In genomic region chr7:36155811-36156361, GRCh38 we compare ENCODE assay signal across 10 cellular contexts. TPM values are rescaled to one million over a fixed set of nuclear protein-coding genes. Genes with fewer than 3 reads are reported as not detected.
DNase-seq lines count a peak whose midpoint lies in the region; ATAC-seq and TF ChIP-seq lines count a peak whose summit lies in the region.
"Had no signal": no experiment of that assay in that cellular context is flagged by ENCODE, and none has a peak within 500 bp of the region (broad histone marks: within the 10 kb centered on the region; RNA-seq: fewer than 3 reads in every experiment).

No MANE protein-coding gene starts in this region.

- DNase-seq in AG08395 (ENCODE audit: low spot score) (peak; percentile 22), KBM-7 (peak; percentile 30), dorsolateral prefrontal cortex (peak in 8 of 10 donors; percentile 27 to 81 (median 46)), natural killer cell (no peak), T-helper 1 cell (no peak), SKM-1 treated with dmso at 0.1 percent for 144 hours (lab: John Stamatoyannopoulos, UW; ENCODE audit: unreplicated experiment) (no peak)
- no peak for DNase-seq in naive thymus-derived CD4-positive, alpha-beta T cell
- DNase-seq in NK-92 treated with Interleukin-12 subunit alpha and Interleukin-12 subunit beta, amount 100 ng/mL, for 24 hours (lab: John Stamatoyannopoulos, UW): no peak
- DNase-seq: NCI-H2171 had no signal

- peaks cover 12 to 35% (median 30%) of the 10 kb centered on the region in 7 donors for H3K4me1 Mint-ChIP-seq in naive thymus-derived CD4-positive, alpha-beta T cell
- H3K4me1 Mint-ChIP-seq in natural killer cell: peaks cover 5 to 17% of the 10 kb centered on the region in 2 donors

- TF ChIP-seq CTCF in dorsolateral prefrontal cortex (IDR thresholded peaks at IDR 0.05 in 54 of 56, conservative IDR thresholded peaks at IDR 0.05 in 2 of 56; ENCODE audit: low read depth in 1 of 56, partially characterized antibody in 56 of 56): peak in 16 of 56 donors; percentile 3 to 48 (median 20)
- TF ChIP-seq CTCF in natural killer cell (IDR thresholded peaks at IDR 0.05): no peak

- H3K36me3 ChIP-seq in naive thymus-derived CD4-positive, alpha-beta T cell (ENCODE audit: control insufficient read depth in 2 of 3, insufficient read depth in 3 of 3, low read length in 3 of 3): no peaks in the 10 kb centered on the region
- H3K36me3 ChIP-seq: cardiac muscle cell had no signal

- peak overlapping the region in 7 of 10 donors; percentile 3 to 70 (median 26) for H3K4me3 Mint-ChIP-seq in naive thymus-derived CD4-positive, alpha-beta T cell
- no peak overlapping the region for H3K4me3 Mint-ChIP-seq in natural killer cell

- peaks cover 0 to 21% (median 0%) of the 10 kb centered on the region in 5 donors for H3K27me3 Mint-ChIP-seq in naive thymus-derived CD4-positive, alpha-beta T cell
- peaks cover 0 to 4% of the 10 kb centered on the region in 2 donors for H3K27me3 Mint-ChIP-seq in natural killer cell (ENCODE audit: low read depth in 2 of 2)

- H3K9me3 ChIP-seq in naive thymus-derived CD4-positive, alpha-beta T cell (ENCODE audit: control insufficient read depth in 2 of 3, low read length in 3 of 3): no peaks in the 10 kb centered on the region

- H3K4me3 ChIP-seq in dorsolateral prefrontal cortex: peak overlapping the region in 58 of 59 donors; percentile 13 to 98 (median 85)
- H3K4me3 ChIP-seq in naive thymus-derived CD4-positive, alpha-beta T cell (ENCODE audit: low read length): no peak overlapping the region
- H3K4me3 ChIP-seq: cardiac muscle cell had no signal

- H3K27ac Mint-ChIP-seq in naive thymus-derived CD4-positive, alpha-beta T cell: no peak overlapping the region
- H3K27ac Mint-ChIP-seq in natural killer cell: no peak overlapping the region

- no peak for ATAC-seq in naive thymus-derived CD4-positive, alpha-beta T cell
- no peak for ATAC-seq in natural killer cell

- POLR2A ChIA-PET in naive thymus-derived CD4-positive, alpha-beta T cell (lab: Charles Lee): interaction anchor here (0.7 kb wide), 1 partner anchor 12 kb away, joined by 3 read pairs; no protein-coding TSS in a partner anchor

- peaks cover 7 to 16% of the 10 kb centered on the region in 2 donors for H3K4me1 ChIP-seq in naive thymus-derived CD4-positive, alpha-beta T cell (ENCODE audit: control insufficient read depth in 2 of 2, insufficient read depth in 2 of 2, low read length in 2 of 2)

- intact Hi-C loops in dorsolateral prefrontal cortex (cut with DNase I) (loop anchor here in 1 of 2 donors (5.0 kb wide), 2 partner anchors 36 to 51 kb away; no protein-coding TSS in a partner anchor), natural killer cell (cut with micrococcal nuclease) (no loop called here)
- intact Hi-C loops in naive thymus-derived CD4-positive, alpha-beta T cell (cut with micrococcal nuclease): loop anchor here in 1 of 2 donors (10.0 kb wide), 1 partner anchor 209 kb away; a partner anchor contains a TSS

- CTCF ChIA-PET in naive thymus-derived CD4-positive, alpha-beta T cell (lab: Charles Lee): no interaction called here

- peak overlapping the region in 22 of 59 donors; percentile 2 to 61 (median 24) for H3K27ac ChIP-seq in dorsolateral prefrontal cortex
- no peak overlapping the region for H3K27ac ChIP-seq in naive thymus-derived CD4-positive, alpha-beta T cell (ENCODE audit: low read depth, low read length)
- H3K27ac ChIP-seq: cardiac muscle cell had no signal

- H3K9me3 Mint-ChIP-seq in naive thymus-derived CD4-positive, alpha-beta T cell: no peaks in the 10 kb centered on the region
- no peaks in the 10 kb centered on the region for H3K9me3 Mint-ChIP-seq in natural killer cell

- no peaks in the 10 kb centered on the region for H3K27me3 ChIP-seq in dorsolateral prefrontal cortex
- H3K27me3 ChIP-seq in naive thymus-derived CD4-positive, alpha-beta T cell (ENCODE audit: control insufficient read depth in 2 of 2, insufficient read depth in 2 of 2, low read length in 2 of 2): no peaks in the 10 kb centered on the region
- H3K27me3 ChIP-seq: cardiac muscle cell had no signal

- H3K36me3 Mint-ChIP-seq in naive thymus-derived CD4-positive, alpha-beta T cell: peaks cover 0 to 8% (median 0%) of the 10 kb centered on the region in 5 donors
- H3K36me3 Mint-ChIP-seq in natural killer cell: no peaks in the 10 kb centered on the region

- in situ Hi-C loops in KBM-7 (cut with MboI; ENCODE audit: low pct_unique_long_range_greater_than_20kb, low sequenced_read_pairs): no loop called here

RNA-seq across cellular contexts. Expression of gene EEPD1, which starts 2.8 kb away (rescaled TPM):
- total RNA-seq in dorsolateral prefrontal cortex (10 to 100 TPM in 119 of 120 experiments, 1 to 10 TPM in 1; 9.9 to 35.5 (median 17.5) TPM), natural killer cell (1 to 10 TPM in 2 of 3 donors, under 1 TPM in 1; 0.45 to 4.9 (median 1.4) TPM)
- total RNA-seq in naive thymus-derived CD4-positive, alpha-beta T cell: 10 to 100 TPM in 2 of 5 experiments, 1 to 10 TPM in 3; 2.2 to 13.2 (median 3.7) TPM
- polyA plus RNA-seq in naive thymus-derived CD4-positive, alpha-beta T cell: 10 to 100 TPM; 12.3 to 15.8 TPM

Comparison
In these comparisons a context has a peak if more than half of its experiments do, and no peak if none do; other contexts are left out.
1. DNase-seq: peak in AG08395 (single experiment), KBM-7 (single experiment) and dorsolateral prefrontal cortex (8 of 10); none in naive thymus-derived CD4-positive, alpha-beta T cell (0 of 9), natural killer cell (single experiment), T-helper 1 cell (0 of 5), SKM-1 treated with dmso at 0.1 percent for 144 hours (single experiment) and NK-92 treated with Interleukin-12 subunit alpha and Interleukin-12 subunit beta, amount 100 ng/mL, for 24 hours (single experiment).